9 cellular contexts compared by ENCODE assay signal in genomic region chr14:70698288-70698687, GRCh38. TPM values are rescaled to one million over a fixed set of nuclear protein-coding genes. Genes with fewer than 3 reads are reported as not detected.
A peak's percentile ranks its signal among the peaks of the same experiment; 100 is the strongest.
DNase-seq lines count a peak whose midpoint lies in the region; ATAC-seq, FAIRE-seq and TF ChIP-seq lines count a peak whose summit lies in the region.
"Had no signal": no experiment of that assay in that cellular context is flagged by ENCODE, and none has a peak within 500 bp of the region (broad histone marks: within the 10 kb centered on the region; RNA-seq: fewer than 3 reads in every experiment).

No MANE protein-coding gene starts in this region.

- H3K4me1 ChIP-seq in HCT116 (ENCODE audit: control insufficient read depth in 1 of 2, insufficient read depth in 2 of 2, low read length in 2 of 2) = peaks cover 4 to 19% of the 10 kb centered on the region in 2 experiments; a peak in 3 of 4 replicates
- H3K4me1 ChIP-seq in small intestine (ENCODE audit: control insufficient read depth in 2 of 2, insufficient read depth in 1 of 2, low read depth in 1 of 2, low read length in 1 of 2) = no peaks in the 10 kb centered on the region
- no peaks in the 10 kb centered on the region for H3K4me1 ChIP-seq in MM.1S (ENCODE audit: low read length)

- no peak for TF ChIP-seq POLR2A in HCT116 (IDR thresholded peaks at IDR 0.05; ENCODE audit: borderline replicate concordance, extremely low read depth, insufficient read depth, insufficient read length)

- H3K9me2 ChIP-seq in HCT116 (ENCODE audit: insufficient read depth) = no peaks in the 10 kb centered on the region
- no peaks in the 10 kb centered on the region for H3K9me2 ChIP-seq in MM.1S (replicated peaks; ENCODE audit: insufficient read depth, low read length)

- H3K27me3 ChIP-seq in HCT116 (ENCODE audit: insufficient read depth, low read length) (no peaks in the 10 kb centered on the region), small intestine (ENCODE audit: control insufficient read depth in 2 of 2, insufficient read depth in 2 of 2, low read length in 2 of 2) (no peaks in the 10 kb centered on the region), MM.1S (replicated peaks; ENCODE audit: insufficient read depth, low read length) (no peaks in the 10 kb centered on the region)

- no peaks in the 10 kb centered on the region for H3K36me3 ChIP-seq in HCT116 (ENCODE audit: control insufficient read depth in 1 of 2, insufficient read depth in 2 of 2, low read length in 2 of 2)
- no peaks in the 10 kb centered on the region for H3K36me3 ChIP-seq in small intestine (ENCODE audit: control insufficient read depth in 2 of 2, insufficient read depth in 2 of 2, low read length in 2 of 2)
- H3K36me3 ChIP-seq in MM.1S (replicated peaks; ENCODE audit: insufficient read depth, low read length) = no peaks in the 10 kb centered on the region

- intact Hi-C loops in HCT116 (cut with micrococcal nuclease) = no loop called here
- intact Hi-C loops in Right ventricle myocardium inferior (cut with DNase I) = no loop called here

- H3K9ac ChIP-seq in HCT116 (ENCODE audit: low read length) = no peak overlapping the region
- no peak overlapping the region for H3K9ac ChIP-seq in MM.1S (ENCODE audit: low read length)

- ATAC-seq in HCT116 = peak; percentile 74
- peak; percentile 50 for ATAC-seq in Right ventricle myocardium inferior
- ATAC-seq: activated CD8-positive, alpha-beta memory T cell treated with anti-CD3 and anti-CD28 coated beads, Interleukin-2, amount 10 ng/mL, durations not matched to agents 7 days and 5 days had no signal

- H3K79me2 ChIP-seq in HCT116 (ENCODE audit: insufficient read depth, low read length) (no peaks in the 10 kb centered on the region), MM.1S (ENCODE audit: low read length) (no peaks in the 10 kb centered on the region)

- TF ChIP-seq RAD21 in HCT116 (IDR thresholded peaks at IDR 0.05; ENCODE audit: low read depth) = no peak

- CTCF ChIA-PET in HCT116 (lab: Charles Lee) = interaction anchor here (0.9 kb wide), 1 partner anchor 15 kb away, joined by 4 read pairs; no protein-coding TSS in a partner anchor

- H4K20me1 ChIP-seq in HCT116 (ENCODE audit: insufficient read depth) (no peaks in the 10 kb centered on the region), MM.1S (ENCODE audit: insufficient read depth, low read length) (no peaks in the 10 kb centered on the region)

- no peaks in the 10 kb centered on the region for H3F3A ChIP-seq in MM.1S (ENCODE audit: insufficient read depth, low read length)

- WGBS in small intestine, 3 donors = 77 to 89% (median 80%) methylated on average over 3 of the region's 3 CpGs

- POLR2A ChIA-PET in HCT116 (lab: Charles Lee) = no interaction called here

- peak overlapping the region; percentile 32 for H3K4me2 ChIP-seq in HCT116 (ENCODE audit: low read length)
- no peak overlapping the region for H3K4me2 ChIP-seq in MM.1S (ENCODE audit: low read depth, low read length)

- H2AFZ ChIP-seq in HCT116 (ENCODE audit: low read depth, low read length, poor library complexity, severe bottlenecking) (no peak overlapping the region), MM.1S (ENCODE audit: low read length) (no peak overlapping the region)

- H3K9me3 ChIP-seq in HCT116 (ENCODE audit: control insufficient read depth in 1 of 2, insufficient read depth in 1 of 2, low read depth in 1 of 2, low read length in 2 of 2) (no peaks in the 10 kb centered on the region), small intestine (ENCODE audit: control insufficient read depth, low read depth) (no peaks in the 10 kb centered on the region), MM.1S (replicated peaks; ENCODE audit: insufficient read depth, low read length) (no peaks in the 10 kb centered on the region)

- no peak for FAIRE-seq in small intestine (lab: Jason Lieb, UNC)

- BruUV-seq in HCT116 (replicated peaks; lab: Mats Ljungman, UMichigan) = no TSS peak

- DNase-seq in HCT116 (ENCODE audit: low read depth, low spot score) (no peak), SW480 (ENCODE audit: low spot score) (peak; percentile 81), Right ventricle myocardium inferior (ENCODE audit: missing footprints) (peak; percentile 59), small intestine (peak; percentile 62), NCI-H2081 treated with DMSO at 0.1 percent for 48 hours (lab: John Stamatoyannopoulos, UW) (no peak), MM.1S (no peak), NCI-H146 (lab: John Stamatoyannopoulos, UW) (no peak)
- DNase-seq in activated CD8-positive, alpha-beta memory T cell treated with anti-CD3 and anti-CD28 coated beads, Interleukin-2, amount 50 U/mL, for 48 hours = no peak
- DNase-seq: activated CD8-positive, alpha-beta memory T cell treated with anti-CD3 and anti-CD28 coated beads, Interleukin-2, amount 10 ng/mL, durations not matched to agents 7 days and 5 days had no signal

- RAD21 ChIA-PET in HCT116 (lab: Charles Lee; ENCODE audit: low non-redundant PET in 1 of 2, low total read pairs in 2 of 2, uncharacterized antibody in 2 of 2, unreplicated experiment in 2 of 2) = no interaction called here

- TF ChIP-seq CTCF in HCT116 (IDR thresholded peaks at IDR 0.05 in 2 of 3, conservative IDR thresholded peaks at IDR 0.05 in 1 of 3; ENCODE audit: borderline replicate concordance in 1 of 3, insufficient read depth in 1 of 3, low read depth in 2 of 3, low read length in 2 of 3) (no peak), MM.1S (IDR thresholded peaks at IDR 0.05; ENCODE audit: low read length) (no peak)

- no peak overlapping the region for H3K4me3 ChIP-seq in HCT116 (replicated peaks in 1 of 2; ENCODE audit: low read depth in 1 of 2, low read length in 2 of 2)
- H3K4me3 ChIP-seq in small intestine (ENCODE audit: low read depth in 1 of 2, low read length in 2 of 2) = no peak overlapping the region
- no peak overlapping the region for H3K4me3 ChIP-seq in MM.1S (ENCODE audit: low read length)

- no peak overlapping the region for H3K27ac ChIP-seq in HCT116 (ENCODE audit: low read depth, low read length)
- H3K27ac ChIP-seq in small intestine (ENCODE audit: low read depth in 1 of 2, low read length in 1 of 2) = no peak overlapping the region
- H3K27ac ChIP-seq in MM.1S (ENCODE audit: low read length) = no peak overlapping the region

TF ChIP-seq in HCT116, 20 proteins besides CTCF, POLR2A, EP300 and RAD21:
- no peak for TF ChIP-seq ZNF274 (IDR thresholded peaks at IDR 0.05; ENCODE audit: low read depth, low read length)
- TF ChIP-seq YY1 (IDR thresholded peaks at IDR 0.05; ENCODE audit: extremely low read depth, insufficient replicate concordance, low read depth, low read length) = no peak
- TF ChIP-seq MAX (IDR thresholded peaks at IDR 0.05) = peak; percentile 62
- TF ChIP-seq JUND (IDR thresholded peaks at IDR 0.05) = peak; percentile 5; the same call in 1 of the 2 replicates
- no peak; the same call in 1 of the 2 replicates for TF ChIP-seq FOSL1 (IDR thresholded peaks at IDR 0.05; ENCODE audit: low read depth)
- no peak for TF ChIP-seq TCF7L2 (IDR thresholded peaks at IDR 0.05; ENCODE audit: borderline replicate concordance, extremely low read depth, insufficient read depth, insufficient read length)
- no peak for TF ChIP-seq ATF3 (IDR thresholded peaks at IDR 0.05)

RNA-seq across cellular contexts. Expression of gene TTC9, which starts 56.6 kb away (rescaled TPM):
- total RNA-seq in HCT116 (2021; ENCODE audit: unreplicated experiment) (2.4 TPM), Right ventricle myocardium inferior (0.70 TPM)
- polyA plus RNA-seq in HCT116 (2012) = 2.5 and 2.8 TPM in 2 replicates
- polyA plus RNA-seq in small intestine = 1 to 10 TPM in 1 of 3 donors, under 1 TPM in 2; 0.22 to 2.0 (median 0.54) TPM

Comparison
In these comparisons a context has a peak if more than half of its experiments do, and no peak if none do; other contexts are left out.
1. DNase-seq: peak in SW480 (single experiment), Right ventricle myocardium inferior (single experiment) and small intestine (single experiment); none in HCT116 (single experiment), NCI-H2081 treated with DMSO at 0.1 percent for 48 hours (single experiment), activated CD8-positive, alpha-beta memory T cell treated with anti-CD3 and anti-CD28 coated beads, Interleukin-2, amount 50 U/mL, for 48 hours (single experiment), MM.1S (single experiment) and NCI-H146 (single experiment).